Comparison of ENCODE assay signal across 24 cellular contexts in the genomic region with DNA sequence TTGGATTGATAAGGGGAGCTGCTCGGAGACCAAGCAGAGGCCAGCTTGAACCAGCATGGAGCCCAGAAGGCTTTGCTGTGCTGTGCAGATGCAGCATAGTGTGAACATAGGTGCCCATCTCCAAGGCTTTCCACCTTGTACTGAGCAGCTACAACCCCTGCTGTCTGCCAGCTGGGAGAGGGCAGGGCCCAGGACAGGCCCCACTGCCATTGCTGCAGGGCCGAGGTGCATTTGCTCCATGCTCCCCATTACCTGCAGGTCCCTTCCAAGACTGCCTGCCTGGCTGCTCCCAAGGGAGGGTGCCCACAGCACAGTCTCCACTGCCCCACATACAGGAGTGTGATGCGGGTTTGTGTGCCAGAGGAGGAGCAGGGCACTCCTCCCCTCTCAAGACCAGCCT.
"Had no signal": no experiment of that assay in that cellular context is flagged by ENCODE, and none has a peak within 500 bp of the region (broad histone marks: within the 10 kb centered on the region; RNA-seq: fewer than 3 reads in every experiment).

No MANE protein-coding gene starts in this region.

- H3K27ac ChIP-seq: KMS-11, SJCRH30 had no signal

- H3K36me3 ChIP-seq: SJCRH30 had no signal

- ATAC-seq: HepG2, Panc1, PC-3, Right ventricle myocardium inferior, SK-N-SH treated with all-trans-retinoic acid at 6 μM for 48 hours had no signal

- DNase-seq: IMR-90; Kasumi-1; MM.1S; NCI-H1092 treated with DMSO at 0.1 percent for 48 hours; NCI-H1436; NCI-H187; NCI-H2029; NCI-H2081 treated with DMSO at 0.1 percent for 48 hours; NCI-H2171; NCI-H226; NCI-H446; NCI-H510A; NCI-H524 treated with DMSO at 0.1 percent for 48 hours; NCI-H69; NCI-H774; NK-92 treated with Interleukin-12 subunit alpha and Interleukin-12 subunit beta, amount 100 ng/mL, for 24 hours; PC-3; SHP77 treated with DMSO at 0.1 percent for 48 hours; SJCRH30 had no signal

- H3K4me2 ChIP-seq: KMS-11 had no signal

- FAIRE-seq: HepG2 had no signal

- H3K9ac ChIP-seq: KMS-11 had no signal

- H3K4me3 ChIP-seq: SJCRH30 had no signal

- H3K9me3 ChIP-seq: SJCRH30 had no signal

- H3K4me1 ChIP-seq: SJCRH30 had no signal

- H3K27me3 ChIP-seq: SJCRH30 had no signal
